In genomic region chr1:232980336-232980978, GRCh38 we compare ENCODE assay signal across 15 cellular contexts. TPM values are rescaled to one million over a fixed set of nuclear protein-coding genes. Genes with fewer than 3 reads are reported as not detected.
A peak's percentile ranks its signal among the peaks of the same experiment; 100 is the strongest.
DNase-seq lines count a peak whose midpoint lies in the region; TF ChIP-seq lines count a peak whose summit lies in the region.
"Had no signal": no experiment of that assay in that cellular context is flagged by ENCODE, and none has a peak within 500 bp of the region (broad histone marks: within the 10 kb centered on the region; RNA-seq: fewer than 3 reads in every experiment).

No MANE protein-coding gene starts in this region.

- CTCF ChIA-PET in GM10248 (lab: Yijun Ruan, JAX) = interaction anchor here (0.8 to 1.4 kb wide), 3 partner anchors 15 to 43 kb away, joined by 3 to 4 read pairs (median 3); no protein-coding TSS in a partner anchor

- TF ChIP-seq CTCF in choroid plexus epithelial cell (conservative IDR thresholded peaks at IDR 0.05; ENCODE audit: low read depth, low read length) (no peak), GM10248 (IDR thresholded peaks at IDR 0.05; ENCODE audit: control extremely low read depth, extremely low read depth, low read depth, missing control alignments) (no peak)

- DNase-seq in ELR (ENCODE audit: low read depth) (peak; percentile 46), NCI-H2227 (lab: John Stamatoyannopoulos, UW; ENCODE audit: unreplicated experiment) (peak; percentile 27), choroid plexus epithelial cell (ENCODE audit: low read depth) (peak; percentile 20), occipital lobe (lab: John Stamatoyannopoulos, UW) (peak; percentile 22), AG08396 (ENCODE audit: low spot score) (no peak), T-helper 9 cell (no peak), GM10248 (ENCODE audit: extremely low spot score) (no peak)
- DNase-seq in activated naive CD4-positive, alpha-beta T cell treated with anti-CD3 and anti-CD28 coated beads, Interleukin-2, amount 50 U/mL, for 16 hours = no peak
- DNase-seq: activated gamma-delta T cell, BE2C, DMS153, NCI-H1930, retina had no signal

- no peak overlapping the region for H3K4me3 ChIP-seq in choroid plexus epithelial cell (ENCODE audit: low read depth, low read length)
- H3K4me3 ChIP-seq: hepatocyte, suprapubic skin had no signal

- POLR2A ChIA-PET in GM10248 (lab: Yijun Ruan, JAX) = no interaction called here

RNA-seq across cellular contexts. Expression of gene NTPCR, which starts 30.0 kb away (rescaled TPM):
- total RNA-seq in occipital lobe = 16.4 TPM

Comparison
In these comparisons a context has a peak if more than half of its experiments do, and no peak if none do; other contexts are left out.
1. DNase-seq: peak in ELR (single experiment), NCI-H2227 (single experiment), choroid plexus epithelial cell (single experiment) and occipital lobe (single experiment); none in AG08396 (single experiment), T-helper 9 cell (single experiment), GM10248 (single experiment) and activated naive CD4-positive, alpha-beta T cell treated with anti-CD3 and anti-CD28 coated beads, Interleukin-2, amount 50 U/mL, for 16 hours (single experiment).